ENCODE assay signal across 19 cellular contexts in the genomic region with DNA sequence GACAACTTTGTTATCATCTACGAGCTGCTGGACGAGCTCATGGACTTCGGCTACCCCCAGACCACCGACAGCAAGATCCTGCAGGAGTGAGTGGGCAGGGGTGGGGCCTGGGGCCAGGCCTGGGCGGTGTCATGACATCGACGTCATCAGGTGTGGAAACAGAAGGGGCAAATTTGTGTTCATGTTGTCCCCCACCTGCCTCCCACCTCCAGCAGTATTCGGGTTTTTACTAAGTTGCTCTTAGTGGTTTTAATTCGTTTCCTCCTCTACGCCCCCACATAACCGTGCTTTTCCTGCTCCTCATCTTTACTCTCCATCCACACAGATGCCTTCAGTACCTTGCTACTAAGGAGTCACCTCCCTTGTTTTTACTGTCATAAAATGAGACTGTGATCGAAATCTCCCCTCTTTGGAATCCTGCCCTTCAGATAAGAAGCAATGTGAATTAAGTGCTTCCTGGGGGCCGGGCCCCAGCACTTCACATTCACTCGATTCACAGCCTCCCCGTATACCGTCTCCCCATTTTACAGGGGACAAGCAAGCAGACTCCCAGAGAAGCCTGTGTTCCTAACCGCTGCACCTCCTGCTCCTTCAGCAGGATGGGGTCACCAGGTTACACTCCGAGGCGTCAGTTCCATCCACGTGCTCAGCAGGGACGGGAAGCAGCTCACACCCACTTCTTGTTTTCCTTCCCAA. TPM values are rescaled to one million over a fixed set of nuclear protein-coding genes. Genes with fewer than 3 reads are reported as not detected.
DNase-seq lines count a peak whose midpoint lies in the region; ATAC-seq and TF ChIP-seq lines count a peak whose summit lies in the region.
"Had no signal": no experiment of that assay in that cellular context is flagged by ENCODE, and none has a peak within 500 bp of the region (broad histone marks: within the 10 kb centered on the region; RNA-seq: fewer than 3 reads in every experiment).

No MANE protein-coding gene starts in this region.

- intact Hi-C loops in activated CD4-positive, alpha-beta memory T cell treated with anti-CD3 and anti-CD28 coated beads for 36 hours (cut with micrococcal nuclease): no loop called here

- H3K27me3 Mint-ChIP-seq in activated CD4-positive, alpha-beta memory T cell treated with anti-CD3 and anti-CD28 coated beads for 36 hours: no peaks in the 10 kb centered on the region
- H3K27me3 Mint-ChIP-seq in activated CD4-positive, alpha-beta memory T cell treated with anti-CD3 and anti-CD28 coated beads, Interleukin-2, amount 10 ng/mL, durations not matched to agents 7 days and 5 days: no peaks in the 10 kb centered on the region
- no peaks in the 10 kb centered on the region for H3K27me3 Mint-ChIP-seq in activated naive CD8-positive, alpha-beta T cell treated with anti-CD3 and anti-CD28 coated beads, Interleukin-2, amount 10 ng/mL, durations not matched to agents 7 days and 5 days

- no peak overlapping the region for H3K4me3 Mint-ChIP-seq in activated CD4-positive, alpha-beta memory T cell treated with anti-CD3 and anti-CD28 coated beads for 36 hours
- no peak overlapping the region for H3K4me3 Mint-ChIP-seq in activated CD4-positive, alpha-beta memory T cell treated with anti-CD3 and anti-CD28 coated beads, Interleukin-2, amount 10 ng/mL, durations not matched to agents 7 days and 5 days
- H3K4me3 Mint-ChIP-seq in activated naive CD8-positive, alpha-beta T cell treated with anti-CD3 and anti-CD28 coated beads, Interleukin-2, amount 10 ng/mL, durations not matched to agents 7 days and 5 days: peak overlapping the region; percentile 70
- H3K4me3 Mint-ChIP-seq in stimulated activated effector memory CD8-positive, alpha-beta T cell treated with anti-CD3 and anti-CD28 coated beads, Interleukin-12 subunit alpha, Interleukin-12 subunit beta, amount 100 ng/mL, for 72 hours: peak overlapping the region; percentile 41

- POLR2A ChIA-PET in activated CD4-positive, alpha-beta memory T cell treated with anti-CD3 and anti-CD28 coated beads for 36 hours (lab: Charles Lee): no interaction called here
- POLR2A ChIA-PET in activated CD4-positive, alpha-beta memory T cell treated with anti-CD3 and anti-CD28 coated beads, Interleukin-2, amount 10 ng/mL, durations not matched to agents 7 days and 5 days (lab: Charles Lee): interaction anchor here (0.7 to 1.5 kb wide), 2 partner anchors 10 kb away, joined by 3 to 4 read pairs; no protein-coding TSS in a partner anchor
- POLR2A ChIA-PET in activated naive CD8-positive, alpha-beta T cell treated with anti-CD3 and anti-CD28 coated beads, Interleukin-2, amount 10 ng/mL, durations not matched to agents 7 days and 5 days (lab: Charles Lee): interaction anchor here (1.0 to 1.3 kb wide), 2 partner anchors 11 to 21 kb away, joined by 3 to 5 read pairs; a partner anchor contains a TSS

- CTCF ChIA-PET in activated CD4-positive, alpha-beta memory T cell treated with anti-CD3 and anti-CD28 coated beads for 36 hours (lab: Charles Lee): interaction anchor here (0.8 to 1.1 kb wide), 3 partner anchors 167 to 209 kb away, joined by 3 to 4 read pairs (median 4); no protein-coding TSS in a partner anchor
- CTCF ChIA-PET in activated CD4-positive, alpha-beta memory T cell treated with anti-CD3 and anti-CD28 coated beads, Interleukin-2, amount 10 ng/mL, durations not matched to agents 7 days and 5 days (lab: Charles Lee): no interaction called here

- H3K36me3 Mint-ChIP-seq in activated CD4-positive, alpha-beta memory T cell treated with anti-CD3 and anti-CD28 coated beads for 36 hours: peaks cover 60% of the 10 kb centered on the region
- peaks cover 78% of the 10 kb centered on the region for H3K36me3 Mint-ChIP-seq in activated CD4-positive, alpha-beta memory T cell treated with anti-CD3 and anti-CD28 coated beads, Interleukin-2, amount 10 ng/mL, durations not matched to agents 7 days and 5 days (ENCODE audit: low read depth)
- H3K36me3 Mint-ChIP-seq in activated naive CD8-positive, alpha-beta T cell treated with anti-CD3 and anti-CD28 coated beads, Interleukin-2, amount 10 ng/mL, durations not matched to agents 7 days and 5 days: peaks cover 60% of the 10 kb centered on the region
- peaks cover 97% of the 10 kb centered on the region for H3K36me3 Mint-ChIP-seq in stimulated activated effector memory CD8-positive, alpha-beta T cell treated with anti-CD3 and anti-CD28 coated beads, Interleukin-12 subunit alpha, Interleukin-12 subunit beta, amount 100 ng/mL, for 72 hours

- peaks cover 3% of the 10 kb centered on the region for H3K9me3 Mint-ChIP-seq in activated CD4-positive, alpha-beta memory T cell treated with anti-CD3 and anti-CD28 coated beads for 36 hours
- peaks cover 2% of the 10 kb centered on the region for H3K9me3 Mint-ChIP-seq in activated CD4-positive, alpha-beta memory T cell treated with anti-CD3 and anti-CD28 coated beads, Interleukin-2, amount 10 ng/mL, durations not matched to agents 7 days and 5 days
- H3K9me3 Mint-ChIP-seq in activated naive CD8-positive, alpha-beta T cell treated with anti-CD3 and anti-CD28 coated beads, Interleukin-2, amount 10 ng/mL, durations not matched to agents 7 days and 5 days: no peaks in the 10 kb centered on the region
- H3K9me3 Mint-ChIP-seq in stimulated activated effector memory CD8-positive, alpha-beta T cell treated with anti-CD3 and anti-CD28 coated beads, Interleukin-12 subunit alpha, Interleukin-12 subunit beta, amount 100 ng/mL, for 72 hours: no peaks in the 10 kb centered on the region

- no peaks in the 10 kb centered on the region for H3K27me3 ChIP-seq in right atrium auricular region
- H3K27me3 ChIP-seq: brain microvascular endothelial cell, SJSA1, tibial artery had no signal

- no peak for ATAC-seq in activated naive CD8-positive, alpha-beta T cell treated with anti-CD3 and anti-CD28 coated beads, Interleukin-2, amount 10 ng/mL, durations not matched to agents 7 days and 5 days (ENCODE audit: low read depth)
- ATAC-seq in stimulated activated effector memory CD8-positive, alpha-beta T cell treated with anti-CD3 and anti-CD28 coated beads, Interleukin-12 subunit alpha, Interleukin-12 subunit beta, amount 100 ng/mL, for 72 hours: peak; percentile 37
- ATAC-seq in GM18907 (IDR thresholded peaks at IDR 0.05; ENCODE audit: unreplicated experiment): no peak

- TF ChIP-seq CTCF in VCaP (conservative IDR thresholded peaks at IDR 0.05): no peak
- no peak for TF ChIP-seq CTCF in right atrium auricular region (IDR thresholded peaks at IDR 0.05)

- H3K27ac Mint-ChIP-seq in activated CD4-positive, alpha-beta memory T cell treated with anti-CD3 and anti-CD28 coated beads for 36 hours: peak overlapping the region; percentile 23
- H3K27ac Mint-ChIP-seq in activated CD4-positive, alpha-beta memory T cell treated with anti-CD3 and anti-CD28 coated beads, Interleukin-2, amount 10 ng/mL, durations not matched to agents 7 days and 5 days: no peak overlapping the region
- peak overlapping the region; percentile 81 for H3K27ac Mint-ChIP-seq in activated naive CD8-positive, alpha-beta T cell treated with anti-CD3 and anti-CD28 coated beads, Interleukin-2, amount 10 ng/mL, durations not matched to agents 7 days and 5 days
- H3K27ac Mint-ChIP-seq in stimulated activated effector memory CD8-positive, alpha-beta T cell treated with anti-CD3 and anti-CD28 coated beads, Interleukin-12 subunit alpha, Interleukin-12 subunit beta, amount 100 ng/mL, for 72 hours: peak overlapping the region; percentile 87

- H3K4me3 ChIP-seq in right atrium auricular region: no peak overlapping the region
- H3K4me3 ChIP-seq: GM23248, SJSA1, tibial artery had no signal

- peaks cover 0 to 22% of the 10 kb centered on the region in 2 donors for H3K4me1 ChIP-seq in right atrium auricular region
- H3K4me1 ChIP-seq: SJSA1, tibial artery had no signal

- no peaks in the 10 kb centered on the region for H3K9me3 ChIP-seq in right atrium auricular region
- H3K9me3 ChIP-seq: SJSA1, tibial artery had no signal

- H3K4me1 Mint-ChIP-seq in activated CD4-positive, alpha-beta memory T cell treated with anti-CD3 and anti-CD28 coated beads for 36 hours (ENCODE audit: low read depth): peaks cover 43% of the 10 kb centered on the region
- H3K4me1 Mint-ChIP-seq in activated CD4-positive, alpha-beta memory T cell treated with anti-CD3 and anti-CD28 coated beads, Interleukin-2, amount 10 ng/mL, durations not matched to agents 7 days and 5 days: peaks cover 33% of the 10 kb centered on the region
- peaks cover 39% of the 10 kb centered on the region for H3K4me1 Mint-ChIP-seq in activated naive CD8-positive, alpha-beta T cell treated with anti-CD3 and anti-CD28 coated beads, Interleukin-2, amount 10 ng/mL, durations not matched to agents 7 days and 5 days
- peaks cover 56% of the 10 kb centered on the region for H3K4me1 Mint-ChIP-seq in stimulated activated effector memory CD8-positive, alpha-beta T cell treated with anti-CD3 and anti-CD28 coated beads, Interleukin-12 subunit alpha, Interleukin-12 subunit beta, amount 100 ng/mL, for 72 hours

- peak; percentile 52 for DNase-seq in activated CD4-positive, alpha-beta memory T cell treated with anti-CD3 and anti-CD28 coated beads for 36 hours
- DNase-seq in activated CD4-positive, alpha-beta memory T cell treated with anti-CD3 and anti-CD28 coated beads, Interleukin-2, amount 10 ng/mL, durations not matched to agents 7 days and 5 days: no peak
- DNase-seq in activated naive CD8-positive, alpha-beta T cell treated with anti-CD3 and anti-CD28 coated beads, Interleukin-2, amount 10 ng/mL, durations not matched to agents 7 days and 5 days: no peak
- DNase-seq in stimulated activated effector memory CD8-positive, alpha-beta T cell treated with anti-CD3 and anti-CD28 coated beads, Interleukin-12 subunit alpha, Interleukin-12 subunit beta, amount 100 ng/mL, for 72 hours (ENCODE audit: low spot score in 2 of 2): no peak
- DNase-seq in NCI-H1694 (lab: John Stamatoyannopoulos, UW): no peak
- DNase-seq in right atrium auricular region (ENCODE audit: low spot score): no peak
- DNase-seq: brain microvascular endothelial cell; GM23248; kidney; mammary epithelial cell; NCI-H1105 treated with DMSO at 0.1 percent for 48 hours; stimulated activated CD4-positive, alpha-beta T cell treated with anti-CD3 and anti-CD28 coated beads, Interleukin-4, amount 100 ng/mL, for 1 hour had no signal

- H3K36me3 ChIP-seq in right atrium auricular region: peaks cover 56% of the 10 kb centered on the region

- H3K27ac ChIP-seq in VCaP (peak overlapping the region; percentile 98), right atrium auricular region (no peak overlapping the region)
- H3K27ac ChIP-seq: brain microvascular endothelial cell, C4-2B, GM23248, SJSA1, tibial artery had no signal

RNA-seq across cellular contexts. Expression of a gene that starts 10.5 kb away (rescaled TPM):
- 100 to 1,000 TPM; 100 to 113 TPM for total RNA-seq in activated CD4-positive, alpha-beta memory T cell treated with anti-CD3 and anti-CD28 coated beads for 36 hours
- 100 to 1,000 TPM; 131 to 151 TPM for total RNA-seq in activated CD4-positive, alpha-beta memory T cell treated with anti-CD3 and anti-CD28 coated beads, Interleukin-2, amount 10 ng/mL, durations not matched to agents 7 days and 5 days
- total RNA-seq in activated naive CD8-positive, alpha-beta T cell treated with anti-CD3 and anti-CD28 coated beads, Interleukin-2, amount 10 ng/mL, durations not matched to agents 7 days and 5 days: 100 to 1,000 TPM; 132 to 135 TPM
- 10 to 100 TPM; 54.8 to 70.2 TPM for total RNA-seq in right atrium auricular region

RNA-seq across cellular contexts. Expression of a gene that starts 23.0 kb away (rescaled TPM):
- total RNA-seq in activated CD4-positive, alpha-beta memory T cell treated with anti-CD3 and anti-CD28 coated beads for 36 hours: 10 to 100 TPM; 43.8 to 44.3 TPM
- 10 to 100 TPM; 66.0 to 70.8 TPM for total RNA-seq in activated CD4-positive, alpha-beta memory T cell treated with anti-CD3 and anti-CD28 coated beads, Interleukin-2, amount 10 ng/mL, durations not matched to agents 7 days and 5 days
- 10 to 100 TPM; 61.4 to 63.4 TPM for total RNA-seq in activated naive CD8-positive, alpha-beta T cell treated with anti-CD3 and anti-CD28 coated beads, Interleukin-2, amount 10 ng/mL, durations not matched to agents 7 days and 5 days
- 10 to 100 TPM; 56.8 to 61.7 TPM for total RNA-seq in right atrium auricular region

RNA-seq across cellular contexts. Expression of a gene that starts 34.9 kb away (rescaled TPM):
- total RNA-seq in activated CD4-positive, alpha-beta memory T cell treated with anti-CD3 and anti-CD28 coated beads for 36 hours: not detected
- total RNA-seq in activated CD4-positive, alpha-beta memory T cell treated with anti-CD3 and anti-CD28 coated beads, Interleukin-2, amount 10 ng/mL, durations not matched to agents 7 days and 5 days: not detected
- not detected for total RNA-seq in activated naive CD8-positive, alpha-beta T cell treated with anti-CD3 and anti-CD28 coated beads, Interleukin-2, amount 10 ng/mL, durations not matched to agents 7 days and 5 days
- not detected for total RNA-seq in right atrium auricular region
- total RNA-seq: Daoy, fibroblast of villous mesenchyme, GM23248, kidney, mammary epithelial cell, SJSA1 had no signal

Comparison
In these comparisons a context has a peak if more than half of its experiments do, and no peak if none do; other contexts are left out.
1. H3K4me3 Mint-ChIP-seq: peak in activated naive CD8-positive, alpha-beta T cell treated with anti-CD3 and anti-CD28 coated beads, Interleukin-2, amount 10 ng/mL, durations not matched to agents 7 days and 5 days (single experiment) and stimulated activated effector memory CD8-positive, alpha-beta T cell treated with anti-CD3 and anti-CD28 coated beads, Interleukin-12 subunit alpha, Interleukin-12 subunit beta, amount 100 ng/mL, for 72 hours (single experiment); none in activated CD4-positive, alpha-beta memory T cell treated with anti-CD3 and anti-CD28 coated beads for 36 hours (single experiment) and activated CD4-positive, alpha-beta memory T cell treated with anti-CD3 and anti-CD28 coated beads, Interleukin-2, amount 10 ng/mL, durations not matched to agents 7 days and 5 days (single experiment).